14 cellular contexts compared by ENCODE assay signal in the genomic region with DNA sequence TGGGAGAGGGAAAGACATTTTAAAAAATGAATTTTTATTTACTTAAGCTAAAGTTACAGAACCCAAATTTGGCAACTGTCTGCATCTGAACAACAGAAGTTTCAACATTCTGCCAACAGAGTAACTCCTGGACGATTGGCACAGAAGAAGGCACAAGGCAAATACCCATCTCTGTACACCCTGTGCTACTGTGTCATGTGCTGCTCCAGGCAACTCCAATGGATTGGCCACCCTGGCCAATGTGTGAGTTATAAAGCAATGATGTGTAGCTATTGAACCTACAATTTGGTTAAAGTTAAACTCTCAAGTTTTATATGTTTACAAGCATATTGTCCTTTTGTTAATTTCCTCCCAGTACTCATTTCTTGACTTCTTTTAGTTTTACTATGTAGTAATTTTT. TPM values are rescaled to one million over a fixed set of nuclear protein-coding genes. Genes with fewer than 3 reads are reported as not detected.
DNase-seq lines count a peak whose midpoint lies in the region; ATAC-seq, FAIRE-seq and TF ChIP-seq lines count a peak whose summit lies in the region.
"Had no signal": no experiment of that assay in that cellular context is flagged by ENCODE, and none has a peak within 500 bp of the region (broad histone marks: within the 10 kb centered on the region; RNA-seq: fewer than 3 reads in every experiment).

No MANE protein-coding gene starts in this region.

- no peak overlapping the region for H2AFZ ChIP-seq in HepG2 (ENCODE audit: low read length)

- peak overlapping the region; percentile 92 for H3K27ac Mint-ChIP-seq in osteocyte (ENCODE audit: unreplicated experiment)
- H3K27ac Mint-ChIP-seq: activated naive CD4-positive, alpha-beta T cell treated with anti-CD3 and anti-CD28 coated beads, Interleukin-2, amount 50 U/mL, for 72 hours; naive thymus-derived CD4-positive, alpha-beta T cell; T-helper 2 cell treated with Interferon-gamma antibody and Interleukin-4, amounts not matched to agents 5 μg/mL and 100 μg/mL, for 36 hours had no signal

- H3K4me1 Mint-ChIP-seq in osteocyte (ENCODE audit: unreplicated experiment) = peaks cover 88% of the 10 kb centered on the region
- no peaks in the 10 kb centered on the region for H3K4me1 Mint-ChIP-seq in activated T-cell treated with anti-CD3 and anti-CD28 coated beads, Interleukin-2, amount 50 U/mL, for 4 hours (ENCODE audit: low read depth)

- H3K4me3 ChIP-seq in liver (ENCODE audit: low read depth in 1 of 3, low read length in 3 of 3) (no peak overlapping the region), HepG2 (replicated peaks in 1 of 3; ENCODE audit: insufficient read depth in 1 of 3, low read depth in 2 of 3, low read length in 3 of 3) (no peak overlapping the region), body of pancreas (no peak overlapping the region)

- TF ChIP-seq RAD21 in liver (IDR thresholded peaks at IDR 0.05) (peak in 1 of 2 donors; percentile 35), HepG2 (CRISPR knock-in tag; IDR thresholded peaks at IDR 0.05) (no peak)

- H3K4me1 ChIP-seq in liver (ENCODE audit: control insufficient read depth in 4 of 4, insufficient read depth in 4 of 4, low read length in 3 of 4) = peaks cover 16 to 65% (median 32%) of the 10 kb centered on the region in 4 donors
- H3K4me1 ChIP-seq in HepG2 (ENCODE audit: insufficient read depth, low read length) = peaks cover 65% of the 10 kb centered on the region
- H3K4me1 ChIP-seq in body of pancreas = peaks cover 79% of the 10 kb centered on the region

- in situ Hi-C loops in HepG2 (cut with HindIII; ENCODE audit: extremely low pct_ligation_motif_present, low pct_unique_long_range_greater_than_20kb) = no loop called here

- TF ChIP-seq EP300 in HepG2 (IDR thresholded peaks at IDR 0.05; ENCODE audit: low read depth in 2 of 2, low read length in 2 of 2) (no peak), HepG2 (CRISPR knock-in tag; IDR thresholded peaks at IDR 0.05; ENCODE audit: borderline replicate concordance) (no peak)

- H3K9me3 Mint-ChIP-seq in osteocyte (ENCODE audit: unreplicated experiment) = peaks cover 3% of the 10 kb centered on the region
- H3K9me3 Mint-ChIP-seq in activated T-cell treated with anti-CD3 and anti-CD28 coated beads, Interleukin-2, amount 50 U/mL, for 4 hours = no peaks in the 10 kb centered on the region
- H3K9me3 Mint-ChIP-seq: activated naive CD4-positive, alpha-beta T cell treated with anti-CD3 and anti-CD28 coated beads, Interleukin-2, amount 50 U/mL, for 72 hours; T-helper 2 cell treated with Interferon-gamma antibody and Interleukin-4, amounts not matched to agents 5 μg/mL and 100 μg/mL, for 36 hours had no signal

- no peaks in the 10 kb centered on the region for H4K20me1 ChIP-seq in HepG2 (ENCODE audit: insufficient read depth, low read length)

- H3K27ac ChIP-seq in liver (ENCODE audit: low read depth in 1 of 2, low read length in 2 of 2) (peak overlapping the region; percentile 38 to 89), HepG2 (ENCODE audit: extremely low read length, insufficient read depth, low read length) (no peak overlapping the region), body of pancreas (peak overlapping the region in 2 of 4 donors; percentile 10 to 69)

- TF ChIP-seq CTCF in liver (IDR thresholded peaks at IDR 0.05; ENCODE audit: low read depth, low read length, missing input control) = no peak
- TF ChIP-seq CTCF in HepG2 (CRISPR knock-in tag; IDR thresholded peaks at IDR 0.05) = no peak
- TF ChIP-seq CTCF in osteocyte (IDR thresholded peaks at IDR 0.05) = no peak
- TF ChIP-seq CTCF in body of pancreas (IDR thresholded peaks at IDR 0.05) = no peak

- POLR2A ChIA-PET in HepG2 (lab: Yijun Ruan, JAX) = interaction anchor here (1.1 kb wide), 1 partner anchor 19 kb away, joined by 3 read pairs; no protein-coding TSS in a partner anchor

- H3K27me3 Mint-ChIP-seq in osteocyte (ENCODE audit: unreplicated experiment) = no peaks in the 10 kb centered on the region
- peaks cover 6% of the 10 kb centered on the region for H3K27me3 Mint-ChIP-seq in activated T-cell treated with anti-CD3 and anti-CD28 coated beads, Interleukin-2, amount 50 U/mL, for 4 hours (ENCODE audit: low read depth)

- WGBS in liver = 2% methylated on average over 1 of the region's 1 CpG
- WGBS in HepG2 (ENCODE audit: low lambda C conversion rate) = 67% methylated on average over 1 of the region's 1 CpG
- 10 to 14% methylated on average over 1 of the region's 1 CpG for WGBS in body of pancreas, 2 donors

- peak overlapping the region; percentile 45 for H3K4me3 Mint-ChIP-seq in osteocyte (ENCODE audit: unreplicated experiment)
- no peak overlapping the region for H3K4me3 Mint-ChIP-seq in activated T-cell treated with anti-CD3 and anti-CD28 coated beads, Interleukin-2, amount 50 U/mL, for 4 hours
- H3K4me3 Mint-ChIP-seq: naive thymus-derived CD4-positive, alpha-beta T cell; T-helper 2 cell treated with Interferon-gamma antibody and Interleukin-4, amounts not matched to agents 5 μg/mL and 100 μg/mL, for 36 hours had no signal

- H3K9me3 ChIP-seq in liver (ENCODE audit: control insufficient read depth in 4 of 4, low read length in 3 of 4) (no peaks in the 10 kb centered on the region), HepG2 (ENCODE audit: low read length) (no peaks in the 10 kb centered on the region), body of pancreas (no peaks in the 10 kb centered on the region)

- intact Hi-C loops in HepG2 (cut with micrococcal nuclease; ENCODE audit: unreplicated experiment) = no loop called here
- intact Hi-C loops in Right ventricle myocardium superior (cut with DNase I) = no loop called here
- intact Hi-C loops in body of pancreas (cut with DNase I) = no loop called here

- CTCF ChIA-PET in HepG2 (lab: Yijun Ruan, JAX; ENCODE audit: low intra/inter-chr PET ratio, low total read pairs) = no interaction called here

- H3K36me3 ChIP-seq in liver (ENCODE audit: control insufficient read depth in 4 of 4, insufficient read depth in 3 of 4, low read depth in 1 of 4, low read length in 3 of 4) (no peaks in the 10 kb centered on the region), HepG2 (replicated peaks in 1 of 2; ENCODE audit: control insufficient read depth in 1 of 2, insufficient read depth in 2 of 2, low read length in 2 of 2) (peaks cover 3 to 4% of the 10 kb centered on the region in 2 experiments; a peak in 3 of 5 replicates), body of pancreas (replicated peaks in 1 of 2; ENCODE audit: insufficient read depth in 1 of 2, low read depth in 2 of 2) (no peaks in the 10 kb centered on the region)

- H3K9ac ChIP-seq in liver (ENCODE audit: low read depth in 1 of 2, low read length in 2 of 2) (no peak overlapping the region), HepG2 (ENCODE audit: insufficient read depth, low read depth, low read length) (no peak overlapping the region)

- H3K27me3 ChIP-seq in liver (ENCODE audit: control insufficient read depth in 4 of 4, insufficient read depth in 4 of 4, low read length in 3 of 4) (no peaks in the 10 kb centered on the region), HepG2 (ENCODE audit: control insufficient read depth in 1 of 2, insufficient read depth in 2 of 2, low read length in 2 of 2) (no peaks in the 10 kb centered on the region), body of pancreas (no peaks in the 10 kb centered on the region)

- FAIRE-seq in HepG2 (lab: Jason Lieb, UNC) = no peak
- FAIRE-seq: A204.1 had no signal

- TF ChIP-seq POLR2A in HepG2 (IDR thresholded peaks at IDR 0.05; ENCODE audit: insufficient read depth in 1 of 2, low read depth in 2 of 2, low read length in 2 of 2) (no peak), body of pancreas (IDR thresholded peaks at IDR 0.05) (no peak)

- peaks cover 54% of the 10 kb centered on the region for H3K79me2 ChIP-seq in HepG2 (ENCODE audit: insufficient read depth, low read length)

- H3K36me3 Mint-ChIP-seq in osteocyte (ENCODE audit: unreplicated experiment) = peaks cover 35% of the 10 kb centered on the region
- H3K36me3 Mint-ChIP-seq in activated T-cell treated with anti-CD3 and anti-CD28 coated beads, Interleukin-2, amount 50 U/mL, for 4 hours (ENCODE audit: insufficient read depth) = no peaks in the 10 kb centered on the region
- H3K36me3 Mint-ChIP-seq: activated naive CD4-positive, alpha-beta T cell treated with anti-CD3 and anti-CD28 coated beads, Interleukin-2, amount 50 U/mL, for 72 hours; naive thymus-derived CD4-positive, alpha-beta T cell had no signal

- ATAC-seq in HepG2 (no peak; the same call in 2 of the 3 replicates), Right ventricle myocardium superior (ENCODE audit: poor library complexity) (peak; percentile 67), GM18519 (IDR thresholded peaks at IDR 0.05; ENCODE audit: low FRiP score, unreplicated experiment) (no peak), body of pancreas (no peak)
- no peak for ATAC-seq in activated T-cell treated with anti-CD3 and anti-CD28 coated beads, Interleukin-2, amount 50 U/mL, for 4 hours
- ATAC-seq: activated naive CD4-positive, alpha-beta T cell treated with anti-CD3 and anti-CD28 coated beads, Interleukin-2, amount 50 U/mL, for 72 hours; naive thymus-derived CD4-positive, alpha-beta T cell had no signal

- BruUV-seq in HepG2 (replicated peaks; lab: Mats Ljungman, UMichigan) = no TSS peak

- no peak overlapping the region for H3K4me2 ChIP-seq in HepG2 (ENCODE audit: low read depth, low read length)

- DNase-seq in HepG2 (ENCODE audit: low spot score) (no peak), Right ventricle myocardium superior (no peak), osteocyte (ENCODE audit: extremely low spot score, unreplicated experiment) (no peak), HK-2 (ENCODE audit: unreplicated experiment) (no peak), body of pancreas (no peak)
- DNase-seq in activated T-cell treated with anti-CD3 and anti-CD28 coated beads, Interleukin-2, amount 50 U/mL, for 4 hours = no peak
- DNase-seq: activated CD8-positive, alpha-beta memory T cell treated with anti-CD3 and anti-CD28 coated beads for 24 hours; KBM-7; naive thymus-derived CD4-positive, alpha-beta T cell had no signal

RNA-seq across cellular contexts. Expression of a gene that starts 6.1 kb away (rescaled TPM):
- total RNA-seq in liver (10 to 100 TPM in 1 of 2 donors, 1 to 10 TPM in 1; 3.4 to 15.3 TPM), HepG2 (2016; rRNA removed; fragmentation: Illumina TruSeq; extraction: Trizol) (13.8 and 14.3 TPM in 2 replicates), Right ventricle myocardium superior (36.4 TPM), osteocyte (64.8 and 72.0 TPM in 2 replicates), body of pancreas (10 to 100 TPM; 18.9 to 29.7 TPM)
- polyA plus RNA-seq in liver (1 to 10 TPM; 2.7 to 8.0 TPM), HepG2 (2011; rRNA removed) (10.4 and 12.8 TPM in 2 replicates)
- total RNA-seq in HepG2 (2016; cell fraction: cytosol; rRNA removed; fragmentation: Illumina TruSeq; extraction: Trizol; ENCODE audit: low read depth) = 5.1 and 5.3 TPM in 2 replicates
- 13.0 and 13.3 TPM in 2 replicates for total RNA-seq in HepG2 (2016; cell fraction: insoluble cytoplasmic fraction; rRNA removed; fragmentation: Illumina TruSeq; extraction: Trizol)
- 9.4 and 10.5 TPM in 2 replicates for total RNA-seq in HepG2 (2016; cell fraction: membrane; rRNA removed; fragmentation: Illumina TruSeq; extraction: Trizol)
- total RNA-seq in HepG2 (2016; cell fraction: nucleus; rRNA removed; fragmentation: Illumina TruSeq; extraction: Trizol) = 53.4 and 58.4 TPM in 2 replicates
- 5.8 and 6.4 TPM in 2 replicates for polyA plus RNA-seq in HepG2 (2011; cell fraction: cytosol; rRNA removed)
- 15.9 and 29.1 TPM in 2 replicates for polyA plus RNA-seq in HepG2 (2011; cell fraction: nucleus; rRNA removed)
- 11.9 and 13.6 TPM in 2 replicates for polyA plus RNA-seq in HepG2 (2012)
- polyA plus RNA-seq in HepG2 (2016; cell fraction: cytosol; fragmentation: Illumina TruSeq; extraction: Trizol; ENCODE audit: low read depth) = 2.0 and 2.1 TPM in 2 replicates
- 8.6 and 9.2 TPM in 2 replicates for polyA plus RNA-seq in HepG2 (2016; cell fraction: insoluble cytoplasmic fraction; fragmentation: Illumina TruSeq; extraction: Trizol; ENCODE audit: low read depth)
- 2.3 and 3.4 TPM in 2 replicates for polyA plus RNA-seq in HepG2 (2016; cell fraction: membrane; fragmentation: Illumina TruSeq; extraction: Trizol; ENCODE audit: low read depth)
- polyA plus RNA-seq in HepG2 (2016; cell fraction: nucleus; fragmentation: Illumina TruSeq; extraction: Trizol; ENCODE audit: insufficient read depth, low read depth) = 14.9 and 15.9 TPM in 2 replicates
- polyA minus RNA-seq in HepG2 (2011; rRNA and poly(A)+ RNA removed; ENCODE audit: low replicate concordance) = 7.2 and 67.0 TPM in 2 replicates
- 9.8 and 14.1 TPM in 2 replicates for polyA minus RNA-seq in HepG2 (2011; cell fraction: cytosol; rRNA and poly(A)+ RNA removed)
- 147 and 165 TPM in 2 replicates for polyA minus RNA-seq in HepG2 (2011; cell fraction: nucleus; rRNA and poly(A)+ RNA removed)
- total RNA-seq in activated T-cell treated with anti-CD3 and anti-CD28 coated beads, Interleukin-2, amount 50 U/mL, for 4 hours = under 1 TPM; 0.05 to 0.15 (median 0.14) TPM
- polyA plus RNA-seq: naive thymus-derived CD4-positive, alpha-beta T cell had no signal
